In the genomic region with DNA sequence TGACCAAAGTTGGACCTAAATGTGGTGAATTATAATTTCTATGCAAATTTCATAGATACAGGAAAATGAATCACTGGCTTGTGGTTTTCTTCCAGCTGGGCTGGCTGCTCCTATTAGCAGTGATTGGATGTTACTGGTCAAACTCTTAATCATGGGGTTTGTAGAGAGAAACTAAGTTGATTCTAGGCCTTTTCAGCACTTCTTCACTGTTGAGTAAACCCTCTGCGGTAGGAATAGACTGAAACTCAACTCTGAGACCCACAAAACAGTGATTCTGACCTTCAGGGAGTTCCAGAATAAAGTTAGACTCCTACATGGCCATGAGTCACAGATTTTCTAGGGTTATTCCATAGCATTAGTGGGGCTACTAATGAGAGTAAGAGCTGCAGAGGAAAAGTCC, we compare ENCODE assay signal across 12 cellular contexts.
DNase-seq lines count a peak whose midpoint lies in the region; ATAC-seq and TF ChIP-seq lines count a peak whose summit lies in the region.
"Had no signal": no experiment of that assay in that cellular context is flagged by ENCODE, and none has a peak within 500 bp of the region (broad histone marks: within the 10 kb centered on the region; RNA-seq: fewer than 3 reads in every experiment).

No MANE protein-coding gene starts in this region.

- H3K27ac ChIP-seq in epithelial cell of prostate: peak overlapping the region; percentile 15
- H3K27ac ChIP-seq: upper lobe of left lung had no signal

- ATAC-seq in HG03342 (IDR thresholded peaks at IDR 0.05; ENCODE audit: unreplicated experiment): peak; percentile 77

- TF ChIP-seq CTCF in GM20000 (IDR thresholded peaks at IDR 0.05; ENCODE audit: extremely low read depth, missing control alignments): no peak

- DNase-seq in CD1c-positive myeloid dendritic cell (ENCODE audit: extremely low spot score) (peak; percentile 10), GM20000 (ENCODE audit: low spot score) (peak; percentile 36), epithelial cell of prostate (ENCODE audit: low read depth, low spot score) (peak; percentile 29), NCI-H2107 treated with DMSO at 0.1 percent for 48 hours (lab: John Stamatoyannopoulos, UW; ENCODE audit: unreplicated experiment) (no peak), DMS 273 (lab: John Stamatoyannopoulos, UW; ENCODE audit: unreplicated experiment) (no peak), putamen (ENCODE audit: low spot score) (no peak)
- DNase-seq in activated effector memory CD4-positive, alpha-beta T cell treated with anti-CD3 and anti-CD28 coated beads, Interleukin-2, amount 50 U/mL, for 16 hours: no peak
- DNase-seq: DMS 273 treated with DMSO at 0.1 percent for 48 hours, hypothalamus, RPMI8226, upper lobe of left lung had no signal

Comparison
In these comparisons a context has a peak if more than half of its experiments do, and no peak if none do; other contexts are left out.
1. DNase-seq: peak in CD1c-positive myeloid dendritic cell (single experiment), GM20000 (single experiment) and epithelial cell of prostate (single experiment); none in NCI-H2107 treated with DMSO at 0.1 percent for 48 hours (single experiment), DMS 273 (single experiment), putamen (single experiment) and activated effector memory CD4-positive, alpha-beta T cell treated with anti-CD3 and anti-CD28 coated beads, Interleukin-2, amount 50 U/mL, for 16 hours (single experiment).